In genomic region chr13:20231839-20232555, GRCh38 we compare ENCODE assay signal across 7 cellular contexts. TPM values are rescaled to one million over a fixed set of nuclear protein-coding genes. Genes with fewer than 3 reads are reported as not detected.
DNase-seq lines count a peak whose midpoint lies in the region; ATAC-seq and TF ChIP-seq lines count a peak whose summit lies in the region.

Gene GJB6 (minus strand): TSS chr13:20232319. CDS start chr13:20223480, 8,839 bp downstream.

- peak within 1 kb of the TSS; percentile 28; the same call in 1 of the 2 replicates for H3K4me3 ChIP-seq in LNCaP clone FGC (ENCODE audit: low read depth, low read length)

- H3K27ac Mint-ChIP-seq in activated naive CD4-positive, alpha-beta T cell treated with anti-CD3 and anti-CD28 coated beads for 36 hours = no peak within 1 kb of the TSS
- H3K27ac Mint-ChIP-seq in stimulated activated effector memory CD8-positive, alpha-beta T cell treated with anti-CD3 and anti-CD28 coated beads, Interleukin-12 subunit alpha, Interleukin-12 subunit beta, amount 100 ng/mL, for 72 hours = no peak within 1 kb of the TSS

- intact Hi-C loops in activated naive CD4-positive, alpha-beta T cell treated with anti-CD3 and anti-CD28 coated beads for 36 hours (cut with micrococcal nuclease) = no loop called here

- H3K27me3 Mint-ChIP-seq in activated naive CD4-positive, alpha-beta T cell treated with anti-CD3 and anti-CD28 coated beads for 36 hours (ENCODE audit: low read depth) = peaks cover 21% of the 10 kb centered on the region

- H3K4me3 Mint-ChIP-seq in activated naive CD4-positive, alpha-beta T cell treated with anti-CD3 and anti-CD28 coated beads for 36 hours = peak within 1 kb of the TSS; percentile 71
- H3K4me3 Mint-ChIP-seq in stimulated activated effector memory CD8-positive, alpha-beta T cell treated with anti-CD3 and anti-CD28 coated beads, Interleukin-12 subunit alpha, Interleukin-12 subunit beta, amount 100 ng/mL, for 72 hours = peak within 1 kb of the TSS; percentile 61

- TF ChIP-seq CTCF in LNCaP clone FGC (IDR thresholded peaks at IDR 0.05; ENCODE audit: control insufficient read depth, extremely low read depth, insufficient read depth) = peak; percentile 29; the same call in 1 of the 2 replicates

- H3K4me1 Mint-ChIP-seq in activated naive CD4-positive, alpha-beta T cell treated with anti-CD3 and anti-CD28 coated beads for 36 hours (ENCODE audit: low read depth) = peaks cover 8% of the 10 kb centered on the region
- no peaks in the 10 kb centered on the region for H3K4me1 Mint-ChIP-seq in stimulated activated effector memory CD8-positive, alpha-beta T cell treated with anti-CD3 and anti-CD28 coated beads, Interleukin-12 subunit alpha, Interleukin-12 subunit beta, amount 100 ng/mL, for 72 hours

- DNase-seq in LNCaP clone FGC (ENCODE audit: low read depth) (no peak), iPS-NIHi7 (ENCODE audit: extremely low spot score) (peak; percentile 75), NCI-H2227 treated with DMSO at 0.1 percent for 48 hours (lab: John Stamatoyannopoulos, UW) (no peak), NOMO-1 treated with DMSO at 0.1 percent for 48 hours (lab: John Stamatoyannopoulos, UW; ENCODE audit: unreplicated experiment) (no peak)
- DNase-seq in activated naive CD4-positive, alpha-beta T cell treated with anti-CD3 and anti-CD28 coated beads for 36 hours = peak; percentile 39
- peak in 1 of 2 donors; percentile 53 for DNase-seq in stimulated activated effector memory CD8-positive, alpha-beta T cell treated with anti-CD3 and anti-CD28 coated beads, Interleukin-12 subunit alpha, Interleukin-12 subunit beta, amount 100 ng/mL, for 72 hours (ENCODE audit: low spot score in 2 of 2)
- no peak for DNase-seq in effector CD8-positive, alpha-beta T cell (lab: John Stamatoyannopoulos, UW)

- no peaks in the 10 kb centered on the region for H3K9me3 Mint-ChIP-seq in activated naive CD4-positive, alpha-beta T cell treated with anti-CD3 and anti-CD28 coated beads for 36 hours
- no peaks in the 10 kb centered on the region for H3K9me3 Mint-ChIP-seq in stimulated activated effector memory CD8-positive, alpha-beta T cell treated with anti-CD3 and anti-CD28 coated beads, Interleukin-12 subunit alpha, Interleukin-12 subunit beta, amount 100 ng/mL, for 72 hours

- H3K36me3 Mint-ChIP-seq in activated naive CD4-positive, alpha-beta T cell treated with anti-CD3 and anti-CD28 coated beads for 36 hours (ENCODE audit: low read depth) = no peaks in the 10 kb centered on the region
- H3K36me3 Mint-ChIP-seq in stimulated activated effector memory CD8-positive, alpha-beta T cell treated with anti-CD3 and anti-CD28 coated beads, Interleukin-12 subunit alpha, Interleukin-12 subunit beta, amount 100 ng/mL, for 72 hours = no peaks in the 10 kb centered on the region

- peak; percentile 62 for ATAC-seq in stimulated activated effector memory CD8-positive, alpha-beta T cell treated with anti-CD3 and anti-CD28 coated beads, Interleukin-12 subunit alpha, Interleukin-12 subunit beta, amount 100 ng/mL, for 72 hours

- CTCF ChIA-PET in activated naive CD4-positive, alpha-beta T cell treated with anti-CD3 and anti-CD28 coated beads for 36 hours (lab: Charles Lee) = no interaction called here

RNA-seq across cellular contexts. Expression of gene GJB6, which starts in this region (rescaled TPM):
- under 1 TPM; 0.30 to 0.50 TPM for total RNA-seq in activated naive CD4-positive, alpha-beta T cell treated with anti-CD3 and anti-CD28 coated beads for 36 hours

Comparison
In these comparisons a context has a peak if more than half of its experiments do, and no peak if none do; other contexts are left out.
1. Peak in DNase-seq in activated naive CD4-positive, alpha-beta T cell treated with anti-CD3 and anti-CD28 coated beads for 36 hours; RNA of the gene not detected or under 1 TPM.